Comparison of ENCODE assay signal across 12 cellular contexts in the genomic region with DNA sequence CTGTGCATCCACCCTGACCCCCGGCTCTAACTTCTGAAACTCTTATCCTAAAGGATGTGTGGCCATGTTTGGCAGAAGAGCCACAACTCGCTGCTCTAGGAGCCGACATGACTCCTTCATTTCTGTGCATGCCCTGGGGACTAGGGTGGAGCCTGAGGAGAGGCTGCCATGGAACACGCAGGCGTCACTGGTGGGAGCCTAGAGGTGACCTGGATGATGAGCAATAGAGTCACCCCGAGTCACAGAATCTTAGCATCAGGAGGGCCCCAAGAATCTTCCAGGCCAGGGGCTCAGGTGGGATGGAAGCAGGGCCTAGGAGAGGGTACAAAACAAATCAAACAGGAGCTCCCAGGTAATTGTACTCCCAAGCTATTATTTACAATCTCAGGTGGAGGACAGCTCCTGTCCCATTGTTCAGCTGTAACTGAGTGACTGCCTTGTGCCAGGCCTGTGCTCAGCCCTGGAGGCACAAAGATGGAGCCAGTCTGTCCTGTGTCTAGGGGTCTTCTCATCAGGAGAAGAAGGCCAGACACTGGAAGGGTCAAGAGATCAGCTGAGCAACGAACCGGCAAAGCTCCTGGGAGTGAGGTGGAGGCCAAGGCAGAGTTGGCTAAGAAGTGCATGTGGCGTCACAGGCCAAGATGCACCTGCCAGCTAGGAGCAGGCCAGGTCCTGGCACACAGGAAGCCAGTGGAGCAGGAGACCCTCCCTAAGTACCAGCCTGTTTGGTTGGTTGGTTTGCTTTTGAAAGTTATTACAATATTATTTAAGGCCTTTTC. TPM values are rescaled to one million over a fixed set of nuclear protein-coding genes. Genes with fewer than 3 reads are reported as not detected.
DNase-seq lines count a peak whose midpoint lies in the region; ATAC-seq and TF ChIP-seq lines count a peak whose summit lies in the region.
"Had no signal": no experiment of that assay in that cellular context is flagged by ENCODE, and none has a peak within 500 bp of the region (broad histone marks: within the 10 kb centered on the region; RNA-seq: fewer than 3 reads in every experiment).

No MANE protein-coding gene starts in this region.

- intact Hi-C loops in stomach (cut with DNase I; ENCODE audit: low total_unique reads): no loop called here

- no peak for TF ChIP-seq CTCF in HL-60 (IDR thresholded peaks at IDR 0.05; ENCODE audit: insufficient read depth, low read length)
- no peak for TF ChIP-seq CTCF in chondrocyte (IDR thresholded peaks at IDR 0.05)
- no peak for TF ChIP-seq CTCF in lung (IDR thresholded peaks at IDR 0.05; ENCODE audit: control extremely low read depth, extremely low read depth)
- TF ChIP-seq CTCF in stomach (IDR thresholded peaks at IDR 0.05): no peak

- H3K9me3 Mint-ChIP-seq in chondrocyte (ENCODE audit: low read depth): no peaks in the 10 kb centered on the region

- H3K27me3 Mint-ChIP-seq in chondrocyte (ENCODE audit: low read depth): no peaks in the 10 kb centered on the region
- H3K27me3 Mint-ChIP-seq: activated naive CD4-positive, alpha-beta T cell treated with anti-CD3 and anti-CD28 coated beads, Interleukin-2, amount 50 U/mL, for 24 hours had no signal

- H3K27me3 ChIP-seq in HL-60 (ENCODE audit: insufficient read depth, poor library complexity, severe bottlenecking) (no peaks in the 10 kb centered on the region), lung (ENCODE audit: control insufficient read depth, insufficient read depth) (no peaks in the 10 kb centered on the region), stomach (no peaks in the 10 kb centered on the region)

- no peak overlapping the region for H3K4me3 Mint-ChIP-seq in chondrocyte (ENCODE audit: unreplicated experiment)
- H3K4me3 Mint-ChIP-seq: activated naive CD4-positive, alpha-beta T cell treated with anti-CD3 and anti-CD28 coated beads, Interleukin-2, amount 50 U/mL, for 24 hours had no signal

- H3K4me1 ChIP-seq in lung (ENCODE audit: control insufficient read depth in 2 of 2, insufficient read depth in 2 of 2, low read length in 2 of 2) (peaks cover 26 to 32% of the 10 kb centered on the region in 2 donors), stomach (peaks cover 35 to 83% (median 74%) of the 10 kb centered on the region in 4 donors)

- peaks cover 9% of the 10 kb centered on the region for H3K36me3 Mint-ChIP-seq in chondrocyte (ENCODE audit: low read depth)

- TF ChIP-seq EP300 in stomach (IDR thresholded peaks at IDR 0.05): no peak

- DNase-seq in HL-60 (ENCODE audit: low read depth in 1 of 2, low spot score in 1 of 2) (no peak), chondrocyte (ENCODE audit: low spot score) (peak; percentile 48), lung (ENCODE audit: low spot score) (no peak), stomach (no peak), foreskin melanocyte (no peak), SHP77 treated with DMSO at 0.1 percent for 48 hours (lab: John Stamatoyannopoulos, UW) (no peak)
- DNase-seq: activated CD4-positive, CD25-positive, alpha-beta regulatory T cell treated with anti-CD3 and anti-CD28 coated beads, Interleukin-2, amount 50 U/mL, for 72 hours; NCI-H2171; occipital lobe had no signal

- peak overlapping the region; percentile 88 for H3K27ac Mint-ChIP-seq in chondrocyte (ENCODE audit: unreplicated experiment)

- no peak for ATAC-seq in lung (ENCODE audit: insufficient read depth, low FRiP score)
- ATAC-seq in GM19463 (IDR thresholded peaks at IDR 0.05; ENCODE audit: unreplicated experiment): no peak
- no peak for ATAC-seq in HG03565 (IDR thresholded peaks at IDR 0.05; ENCODE audit: unreplicated experiment)

- H3K4me3 ChIP-seq in HL-60 (replicated peaks; ENCODE audit: insufficient read depth, low read length) (no peak overlapping the region), lung (no peak overlapping the region), stomach (no peak overlapping the region)

- no peaks in the 10 kb centered on the region for H3K9me3 ChIP-seq in lung (ENCODE audit: control insufficient read depth in 2 of 2, insufficient read depth in 1 of 2, low read length in 1 of 2)
- no peaks in the 10 kb centered on the region for H3K9me3 ChIP-seq in stomach

- WGBS in lung, 2 donors: 83 to 85% methylated on average over 9 of the region's 9 CpGs
- 69 to 75% (median 70%) methylated on average over 9 of the region's 9 CpGs for WGBS in stomach, 5 donors

- peaks cover 63% of the 10 kb centered on the region for H3K4me1 Mint-ChIP-seq in chondrocyte (ENCODE audit: low read depth)

- peak overlapping the region; percentile 11 for H3K27ac ChIP-seq in HL-60 (replicated peaks)
- H3K27ac ChIP-seq in lung (ENCODE audit: low read depth in 1 of 2, low read length in 1 of 2): peak overlapping the region; percentile 22 to 72
- peak overlapping the region; percentile 39 to 96 (median 87) for H3K27ac ChIP-seq in stomach

- no peak for TF ChIP-seq POLR2A in stomach (IDR thresholded peaks at IDR 0.05)

- H3K36me3 ChIP-seq in lung (ENCODE audit: control insufficient read depth in 2 of 2, insufficient read depth in 2 of 2, low read length in 2 of 2): peaks cover 2 to 8% of the 10 kb centered on the region in 2 donors
- H3K36me3 ChIP-seq in stomach: peaks cover 0 to 29% (median 18%) of the 10 kb centered on the region in 4 donors

RNA-seq across cellular contexts. Expression of gene ZNF22, which starts 5.8 kb away (rescaled TPM):
- total RNA-seq in chondrocyte: 15.5 to 21.6 TPM (median 19.8 TPM) in 3 replicates
- total RNA-seq in lung: 10 to 100 TPM; 17.7 to 40.7 TPM
- polyA plus RNA-seq in lung: 10 to 100 TPM; 16.8 to 18.6 TPM
- 10 to 100 TPM in 3 of 5 donors, 1 to 10 TPM in 1, under 1 TPM in 1; 0.58 to 39.8 (median 13.4) TPM for total RNA-seq in stomach
- 10 to 100 TPM; 12.1 to 23.5 (median 20.2) TPM for polyA plus RNA-seq in stomach

RNA-seq across cellular contexts. Expression of gene DEPP1, which starts 16.3 kb away (rescaled TPM):
- 9.4 to 105 TPM (median 105 TPM) in 3 replicates for total RNA-seq in chondrocyte
- total RNA-seq in lung: 100 to 1,000 TPM in 1 of 2 donors, 10 to 100 TPM in 1; 37.0 to 149 TPM
- 10 to 100 TPM; 48.3 to 91.9 TPM for polyA plus RNA-seq in lung
- 10 to 100 TPM in 4 of 5 donors, 1 to 10 TPM in 1; 9.8 to 72.9 (median 29.0) TPM for total RNA-seq in stomach
- 10 to 100 TPM; 24.4 to 65.1 (median 42.0) TPM for polyA plus RNA-seq in stomach

RNA-seq across cellular contexts. Expression of gene RASSF4, which starts 35.3 kb away (rescaled TPM):
- total RNA-seq in chondrocyte (24.6 to 37.8 TPM (median 35.9 TPM) in 3 replicates), lung (10 to 100 TPM; 38.8 to 44.3 TPM), stomach (10 to 100 TPM in 4 of 5 donors, 1 to 10 TPM in 1; 7.8 to 74.5 (median 22.7) TPM)
- polyA plus RNA-seq in lung (10 to 100 TPM; 19.5 to 55.4 TPM), stomach (10 to 100 TPM in 2 of 3 donors, 1 to 10 TPM in 1; 7.8 to 13.7 (median 10.4) TPM)

Comparison
In these comparisons a context has a peak if more than half of its experiments do, and no peak if none do; other contexts are left out.
1. H3K27ac ChIP-seq: peak in every context shown above with its lines; median percentile 87 in stomach; 47 in lung; 11 in HL-60.